In the genomic region with DNA sequence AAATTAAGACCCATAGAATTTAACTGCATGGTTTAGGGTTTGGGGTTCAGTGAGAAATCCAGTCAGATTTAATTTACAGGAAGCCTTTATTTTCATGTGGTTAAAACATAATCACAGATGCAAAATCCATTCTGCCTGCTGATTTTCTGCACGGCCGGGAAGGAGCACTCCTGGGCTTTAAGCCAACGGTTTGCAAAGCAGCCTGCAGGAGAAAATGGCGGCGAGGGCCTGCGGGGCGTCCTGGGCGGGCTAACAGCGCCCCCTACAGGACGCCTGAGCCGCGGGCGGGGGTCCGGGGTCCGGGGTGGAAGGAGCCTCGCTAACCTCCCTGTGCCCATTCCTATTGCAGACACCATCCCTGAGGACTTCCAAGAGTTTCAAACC, we compare ENCODE assay signal across 8 cellular contexts. TPM values are rescaled to one million over a fixed set of nuclear protein-coding genes. Genes with fewer than 3 reads are reported as not detected.
DNase-seq lines count a peak whose midpoint lies in the region; ATAC-seq and TF ChIP-seq lines count a peak whose summit lies in the region.

No MANE protein-coding gene starts in this region.

- no peak for TF ChIP-seq EP300 in Ishikawa (IDR thresholded peaks at IDR 0.05; ENCODE audit: borderline replicate concordance)

- H3K9me3 ChIP-seq in RWPE2 (ENCODE audit: severe bottlenecking) (no peaks in the 10 kb centered on the region), left ventricle myocardium inferior (replicated peaks) (no peaks in the 10 kb centered on the region)

- H3K27me3 ChIP-seq in RWPE2 (ENCODE audit: insufficient read depth, poor library complexity, severe bottlenecking) = no peaks in the 10 kb centered on the region
- no peaks in the 10 kb centered on the region for H3K27me3 ChIP-seq in left ventricle myocardium inferior (ENCODE audit: low read depth)
- no peaks in the 10 kb centered on the region for H3K27me3 ChIP-seq in rectal smooth muscle tissue (ENCODE audit: control insufficient read depth, insufficient read depth, low read length)

- DNase-seq in COR-L47 (lab: John Stamatoyannopoulos, UW) = peak; percentile 65
- no peak for DNase-seq in RWPE2 (ENCODE audit: low spot score)
- DNase-seq in amniotic stem cell (lab: John Stamatoyannopoulos, UW) = peak; percentile 83
- peak; percentile 68 for DNase-seq in left ventricle myocardium inferior

- TF ChIP-seq CTCF in RWPE2 (IDR thresholded peaks at IDR 0.05; ENCODE audit: poor library complexity, severe bottlenecking) (peak; percentile 94), left ventricle myocardium inferior (IDR thresholded peaks at IDR 0.05; ENCODE audit: borderline replicate concordance) (peak; percentile 95)

- TF ChIP-seq RAD21 in Ishikawa (IDR thresholded peaks at IDR 0.05; ENCODE audit: low read depth) = peak; percentile 71

- intact Hi-C loops in left ventricle myocardium inferior (cut with micrococcal nuclease) = no loop called here

- ATAC-seq in RWPE2 (ENCODE audit: low read depth) (peak; percentile 55), GM18502 (IDR thresholded peaks at IDR 0.05; ENCODE audit: poor library complexity, unreplicated experiment) (no peak), GM19351 (IDR thresholded peaks at IDR 0.05; ENCODE audit: unreplicated experiment) (no peak)

- H3K36me3 ChIP-seq in RWPE2 (ENCODE audit: low read depth) = no peaks in the 10 kb centered on the region
- no peaks in the 10 kb centered on the region for H3K36me3 ChIP-seq in left ventricle myocardium inferior
- H3K36me3 ChIP-seq in rectal smooth muscle tissue (ENCODE audit: control insufficient read depth, insufficient read depth, low read length) = no peaks in the 10 kb centered on the region

- no peak overlapping the region for H3K9ac ChIP-seq in rectal smooth muscle tissue (ENCODE audit: low read length)

- H3K27ac ChIP-seq in RWPE2 (ENCODE audit: poor library complexity, severe bottlenecking) (no peak overlapping the region), left ventricle myocardium inferior (replicated peaks) (peak overlapping the region; percentile 81), rectal smooth muscle tissue (ENCODE audit: low read depth, low read length) (peak overlapping the region; percentile 25)

- no peaks in the 10 kb centered on the region for H3K4me1 ChIP-seq in RWPE2 (ENCODE audit: insufficient read depth, poor library complexity, severe bottlenecking)
- H3K4me1 ChIP-seq in left ventricle myocardium inferior = peaks cover 16% of the 10 kb centered on the region
- H3K4me1 ChIP-seq in rectal smooth muscle tissue (ENCODE audit: control insufficient read depth, insufficient read depth, low read length) = peaks cover 3% of the 10 kb centered on the region

- H3K4me3 ChIP-seq in RWPE2 (ENCODE audit: severe bottlenecking) (no peak overlapping the region), left ventricle myocardium inferior (peak overlapping the region; percentile 60), rectal smooth muscle tissue (ENCODE audit: low read length) (peak overlapping the region; percentile 49)

TF ChIP-seq in Ishikawa, 13 proteins besides CTCF, POLR2A, EP300 and RAD21:
- TF ChIP-seq NFIC (IDR thresholded peaks at IDR 0.05) = peak; percentile 59
- TF ChIP-seq, protein P1, sequence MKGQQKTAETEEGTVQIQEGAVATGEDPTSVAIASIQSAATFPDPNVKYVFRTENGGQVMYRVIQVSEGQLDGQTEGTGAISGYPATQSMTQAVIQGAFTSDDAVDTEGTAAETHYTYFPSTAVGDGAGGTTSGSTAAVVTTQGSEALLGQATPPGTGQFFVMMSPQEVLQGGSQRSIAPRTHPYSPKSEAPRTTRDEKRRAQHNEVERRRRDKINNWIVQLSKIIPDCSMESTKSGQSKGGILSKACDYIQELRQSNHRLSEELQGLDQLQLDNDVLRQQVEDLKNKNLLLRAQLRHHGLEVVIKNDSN (IDR thresholded peaks at IDR 0.05) = no peak
- no peak for TF ChIP-seq FOXM1 (IDR thresholded peaks at IDR 0.05; ENCODE audit: borderline replicate concordance, low read depth)
- TF ChIP-seq TCF12 (IDR thresholded peaks at IDR 0.05; ENCODE audit: low read depth) = no peak
- no peak for TF ChIP-seq TAF1 (IDR thresholded peaks at IDR 0.05; ENCODE audit: low read depth)
- 0 out of 2 replicates have a peak, but pooled peaks have one; percentile 7 for TF ChIP-seq TEAD4 (IDR thresholded peaks at IDR 0.05)
- peak; percentile 96 for TF ChIP-seq ZBTB7A (IDR thresholded peaks at IDR 0.05; ENCODE audit: low read depth)
- no peak for TF ChIP-seq CEBPB (IDR thresholded peaks at IDR 0.05)
- TF ChIP-seq CREB1 (IDR thresholded peaks at IDR 0.05; ENCODE audit: low read depth) = no peak
- TF ChIP-seq EGR1 (IDR thresholded peaks at IDR 0.05) = no peak
- TF ChIP-seq YY1 (IDR thresholded peaks at IDR 0.05; ENCODE audit: low read depth) = peak; percentile 91
- TF ChIP-seq MAX (IDR thresholded peaks at IDR 0.05) = no peak
- no peak for TF ChIP-seq REST (IDR thresholded peaks at IDR 0.05; ENCODE audit: low read depth)

RNA-seq across cellular contexts. Expression of gene THBS4, which starts 47.6 kb away (rescaled TPM):
- total RNA-seq in left ventricle myocardium inferior = 51.4 TPM
